In the genomic region with DNA sequence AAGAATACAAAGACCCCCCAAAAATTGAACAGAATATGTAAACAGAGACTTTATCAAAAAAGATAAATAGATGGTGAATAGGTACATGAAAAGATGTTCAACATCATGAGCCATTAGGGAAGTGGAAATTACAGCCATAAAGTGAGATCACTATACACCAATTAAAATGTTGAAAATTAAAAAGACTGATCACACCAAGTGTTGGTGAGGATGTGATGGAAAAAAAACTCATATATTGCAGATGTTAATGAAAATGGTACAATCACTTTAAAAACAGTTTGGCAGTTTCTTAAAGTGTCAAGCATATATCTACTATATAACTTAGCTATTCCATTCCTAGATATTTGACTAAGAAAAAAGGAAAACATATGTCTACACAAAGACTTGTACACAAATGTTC, we compare ENCODE assay signal across 1 cellular context.
TF ChIP-seq lines count a peak whose summit lies in the region.

No MANE protein-coding gene starts in this region.

TF ChIP-seq in HepG2, 621 proteins besides CTCF, POLR2A, EP300 and RAD21 (continued from another document):
- TF ChIP-seq ZNF564 (CRISPR knock-in tag; IDR thresholded peaks at IDR 0.05) (no peak), TARDBP (CRISPR knock-in tag; IDR thresholded peaks at IDR 0.05) (no peak)
- TF ChIP-seq, protein P1, sequence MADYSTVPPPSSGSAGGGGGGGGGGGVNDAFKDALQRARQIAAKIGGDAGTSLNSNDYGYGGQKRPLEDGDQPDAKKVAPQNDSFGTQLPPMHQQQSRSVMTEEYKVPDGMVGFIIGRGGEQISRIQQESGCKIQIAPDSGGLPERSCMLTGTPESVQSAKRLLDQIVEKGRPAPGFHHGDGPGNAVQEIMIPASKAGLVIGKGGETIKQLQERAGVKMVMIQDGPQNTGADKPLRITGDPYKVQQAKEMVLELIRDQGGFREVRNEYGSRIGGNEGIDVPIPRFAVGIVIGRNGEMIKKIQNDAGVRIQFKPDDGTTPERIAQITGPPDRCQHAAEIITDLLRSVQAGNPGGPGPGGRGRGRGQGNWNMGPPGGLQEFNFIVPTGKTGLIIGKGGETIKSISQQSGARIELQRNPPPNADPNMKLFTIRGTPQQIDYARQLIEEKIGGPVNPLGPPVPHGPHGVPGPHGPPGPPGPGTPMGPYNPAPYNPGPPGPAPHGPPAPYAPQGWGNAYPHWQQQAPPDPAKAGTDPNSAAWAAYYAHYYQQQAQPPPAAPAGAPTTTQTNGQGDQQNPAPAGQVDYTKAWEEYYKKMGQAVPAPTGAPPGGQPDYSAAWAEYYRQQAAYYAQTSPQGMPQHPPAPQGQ (CRISPR knock-in tag; IDR thresholded peaks at IDR 0.05; ENCODE audit: borderline replicate concordance), result no peak
